ENCODE assay signal across 8 cellular contexts in the genomic region with DNA sequence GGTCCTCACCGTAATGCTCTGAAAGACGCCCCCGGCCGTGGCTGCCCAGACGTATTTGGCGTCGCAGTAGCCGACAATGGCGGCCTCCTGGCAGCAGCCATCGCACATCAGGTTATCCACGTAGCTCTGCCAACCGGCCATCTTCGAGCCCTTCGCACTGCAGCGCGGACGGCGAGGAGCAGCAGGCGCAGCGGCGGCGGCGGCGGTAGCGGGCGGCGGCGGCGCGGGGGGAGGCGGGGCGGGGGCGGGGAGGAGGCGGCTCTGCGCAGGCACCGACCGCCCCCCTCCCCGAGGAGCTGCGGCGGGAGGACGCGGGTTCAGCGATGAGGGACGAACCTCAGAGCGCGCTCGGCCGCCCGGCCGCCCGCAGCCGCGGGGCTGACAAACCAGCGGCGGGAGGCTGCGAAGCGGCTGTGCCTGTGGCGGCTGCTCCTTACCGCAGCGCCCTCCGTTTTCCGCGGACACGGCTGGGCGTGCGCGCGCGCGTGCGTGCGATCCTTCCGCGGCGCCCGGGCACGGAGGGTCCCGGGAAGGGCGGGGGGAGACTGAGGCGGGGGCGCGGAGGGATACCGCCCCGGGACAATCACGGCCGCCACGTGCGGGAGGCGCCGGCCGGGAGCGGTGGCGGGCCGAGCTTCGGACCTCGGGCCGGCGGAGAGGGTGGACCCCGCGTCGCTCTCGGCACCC. TPM values are rescaled to one million over a fixed set of nuclear protein-coding genes. Genes with fewer than 3 reads are reported as not detected.
DNase-seq lines count a peak whose midpoint lies in the region; ATAC-seq and TF ChIP-seq lines count a peak whose summit lies in the region.

A gene with protein sequence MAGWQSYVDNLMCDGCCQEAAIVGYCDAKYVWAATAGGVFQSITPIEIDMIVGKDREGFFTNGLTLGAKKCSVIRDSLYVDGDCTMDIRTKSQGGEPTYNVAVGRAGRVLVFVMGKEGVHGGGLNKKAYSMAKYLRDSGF (minus strand): TSS at position 180 of the 687 bp plus-strand sequence. CDS start 39 bp downstream, at position 141.

- H3K9me3 ChIP-seq in spleen: no peaks in the 10 kb centered on the region

- H3K27me3 Mint-ChIP-seq in activated B cell treated with CpG ODN at 0.5 μM for 24 hours: peaks cover 15% of the 10 kb centered on the region

- intact Hi-C loops in activated B cell treated with CpG ODN at 0.5 μM for 24 hours (cut with micrococcal nuclease) (loop anchor here (1.0 to 10.0 kb wide), 8 partner anchors 159 to 1414 kb away; partner anchors contain the start of genes COMMD2, EIF2A, HPS3 and P2RY12), spleen (cut with DNase I; ENCODE audit: low total_unique reads) (no loop called here)

- peak within 1 kb of the TSS; percentile 76 for H3K27ac Mint-ChIP-seq in activated B cell treated with CpG ODN at 0.5 μM for 24 hours

- ATAC-seq in HG02642 (IDR thresholded peaks at IDR 0.05; ENCODE audit: poor library complexity, unreplicated experiment): peak; percentile 55
- peak; percentile 53 for ATAC-seq in activated B cell treated with CpG ODN at 0.5 μM for 24 hours (ENCODE audit: low read depth)

- no peaks in the 10 kb centered on the region for H3K36me3 ChIP-seq in spleen

- POLR2A ChIA-PET in activated B cell treated with CpG ODN at 0.5 μM for 24 hours (lab: Charles Lee): interaction anchor here (0.6 to 1.5 kb wide), 3 partner anchors 158 to 628 kb away, joined by 3 to 4 read pairs (median 3); partner anchors contain the start of genes EIF2A, RNF13 and SERP1

- CTCF ChIA-PET in activated B cell treated with CpG ODN at 0.5 μM for 24 hours (lab: Charles Lee): interaction anchor here (2.0 kb wide), 1 partner anchor 213 kb away, joined by 6 read pairs; no protein-coding TSS in a partner anchor

- no peak for TF ChIP-seq POLR2A in spleen (IDR thresholded peaks at IDR 0.05)

- peaks cover 5% of the 10 kb centered on the region for H3K36me3 Mint-ChIP-seq in activated B cell treated with CpG ODN at 0.5 μM for 24 hours (ENCODE audit: low read depth)

- H3K4me3 Mint-ChIP-seq in activated B cell treated with CpG ODN at 0.5 μM for 24 hours: peak within 1 kb of the TSS; percentile 90

- H3K27ac ChIP-seq in spleen: peak within 1 kb of the TSS; percentile 30 to 87 (median 82)

- TF ChIP-seq CTCF in GM12864 (IDR thresholded peaks at IDR 0.05; ENCODE audit: low read depth, low read length, missing control alignments): no peak
- TF ChIP-seq CTCF in activated B cell treated with CpG ODN at 0.5 μM for 24 hours (IDR thresholded peaks at IDR 0.05): no peak
- no peak for TF ChIP-seq CTCF in spleen (IDR thresholded peaks at IDR 0.05 in 8 of 11, conservative IDR thresholded peaks at IDR 0.05 in 3 of 11)

- peaks cover 0 to 44% (median 27%) of the 10 kb centered on the region in 6 donors for H3K4me1 ChIP-seq in spleen

- WGBS in spleen, 5 donors: 0 to 1% (median 0%) methylated on average over 37 to 102 of the region's 102 CpGs

- peaks cover 20% of the 10 kb centered on the region for H3K4me1 Mint-ChIP-seq in activated B cell treated with CpG ODN at 0.5 μM for 24 hours

- H3K9me3 Mint-ChIP-seq in activated B cell treated with CpG ODN at 0.5 μM for 24 hours: no peaks in the 10 kb centered on the region

- H3K27me3 ChIP-seq in spleen (replicated peaks in 1 of 7): peaks cover 0 to 52% (median 7%) of the 10 kb centered on the region in 7 donors

- H3K4me3 ChIP-seq in GM12864 (ENCODE audit: low read depth, low read length) (peak within 1 kb of the TSS; percentile 81), spleen (peak within 1 kb of the TSS; percentile 73 to 96 (median 86))

- no peak for DNase-seq in GM12864 (ENCODE audit: low read depth)
- peak; percentile 94 to 96 for DNase-seq in NCI-H2081 (lab: John Stamatoyannopoulos, UW)
- DNase-seq in activated B cell treated with CpG ODN at 0.5 μM for 24 hours: peak; percentile 64
- peak; percentile 61 for DNase-seq in central memory CD4-positive, alpha-beta T cell
- DNase-seq in islet precursor cell: peak; percentile 88
- peak; percentile 89 for DNase-seq in spleen
- DNase-seq in MV-4-11 (lab: John Stamatoyannopoulos, UW): no peak

RNA-seq across cellular contexts. Expression of the gene that starts here (rescaled TPM):
- total RNA-seq in activated B cell treated with CpG ODN at 0.5 μM for 24 hours (3.4 and 5.4 TPM in 2 replicates), spleen (10 to 100 TPM; 11.8 to 21.9 (median 19.2) TPM)
- polyA plus RNA-seq in spleen: 10 to 100 TPM; 11.4 to 18.0 (median 17.6) TPM

Comparison
In these comparisons a context has a peak if more than half of its experiments do, and no peak if none do; other contexts are left out.
1. DNase-seq: peak in NCI-H2081 (2 of 2), activated B cell treated with CpG ODN at 0.5 μM for 24 hours (single experiment), central memory CD4-positive, alpha-beta T cell (single experiment), islet precursor cell (single experiment) and spleen (single experiment); none in GM12864 (single experiment) and MV-4-11 (single experiment).